23 cellular contexts compared by ENCODE assay signal in the genomic region with DNA sequence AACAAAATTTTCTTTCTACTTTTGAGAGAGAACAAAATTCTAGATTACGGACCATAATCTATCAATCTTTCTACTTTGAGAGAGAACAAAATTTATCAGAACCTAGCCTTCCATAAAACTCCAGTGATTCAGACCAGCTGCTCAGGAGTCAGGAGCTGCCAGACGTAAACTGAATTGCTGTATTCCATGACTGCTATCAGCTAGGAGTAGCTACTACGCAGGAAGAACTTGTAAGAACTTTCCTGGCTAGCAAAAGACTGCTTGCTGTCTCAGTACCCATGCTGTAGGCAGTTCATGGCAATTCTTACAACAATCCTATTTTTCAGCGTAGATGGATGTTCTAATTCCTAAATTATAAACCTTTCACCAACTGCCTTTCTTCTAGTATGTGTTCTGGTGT.
DNase-seq lines count a peak whose midpoint lies in the region; ATAC-seq and TF ChIP-seq lines count a peak whose summit lies in the region.
"Had no signal": no experiment of that assay in that cellular context is flagged by ENCODE, and none has a peak within 500 bp of the region (broad histone marks: within the 10 kb centered on the region; RNA-seq: fewer than 3 reads in every experiment).

No MANE protein-coding gene starts in this region.

- H3K9me3 ChIP-seq in heart left ventricle: no peaks in the 10 kb centered on the region
- H3K9me3 ChIP-seq in trophoblast cell (ENCODE audit: insufficient read depth, low read depth, low read length): no peaks in the 10 kb centered on the region
- no peaks in the 10 kb centered on the region for H3K9me3 ChIP-seq in thymus (ENCODE audit: control insufficient read depth)
- H3K9me3 ChIP-seq in WERI-Rb-1 (ENCODE audit: severe bottlenecking): no peaks in the 10 kb centered on the region
- H3K9me3 ChIP-seq: BLaER1 treated with 17β-estradiol and CSF1 and Interleukin-3, amounts not matched to agents 10 nM and 100 nM; Caco-2; SJCRH30 had no signal

- H3K4me1 ChIP-seq in heart left ventricle (peaks cover 0 to 61% (median 25%) of the 10 kb centered on the region in 12 donors), trophoblast cell (ENCODE audit: control insufficient read depth in 1 of 2, insufficient read depth in 2 of 2, low read length in 2 of 2) (peaks cover 2% of the 10 kb centered on the region in 2 experiments), thymus (ENCODE audit: control insufficient read depth, insufficient read depth, low read length) (no peaks in the 10 kb centered on the region)
- H3K4me1 ChIP-seq: Caco-2 had no signal

- no peak overlapping the region for H2AFZ ChIP-seq in trophoblast cell (ENCODE audit: insufficient read depth, low read length, poor library complexity)

- H3K9ac ChIP-seq in trophoblast cell (ENCODE audit: low read length): no peak overlapping the region
- H3K9ac ChIP-seq: BLaER1 treated with 17β-estradiol and CSF1 and Interleukin-3, amounts not matched to agents 10 nM and 100 nM had no signal

- H3K27ac ChIP-seq in heart left ventricle: peak overlapping the region in 1 of 12 donors; percentile 4
- no peak overlapping the region for H3K27ac ChIP-seq in trophoblast cell (ENCODE audit: low read depth, low read length)
- peak overlapping the region; percentile 5 for H3K27ac ChIP-seq in thymus (ENCODE audit: low read depth)
- no peak overlapping the region for H3K27ac ChIP-seq in WERI-Rb-1
- H3K27ac ChIP-seq: BLaER1 treated with 17β-estradiol and CSF1 and Interleukin-3, amounts not matched to agents 10 nM and 100 nM; SJCRH30 had no signal

- H3K79me2 ChIP-seq in trophoblast cell (ENCODE audit: control insufficient read depth, insufficient read depth, low read length, poor library complexity): peaks cover 7% of the 10 kb centered on the region

- no peak overlapping the region for H2BK120ac ChIP-seq in trophoblast cell (ENCODE audit: insufficient read depth, low read length, poor library complexity)

- H3K4me3 ChIP-seq in heart left ventricle (no peak overlapping the region), trophoblast cell (ENCODE audit: low read depth, low read length) (no peak overlapping the region), thymus (ENCODE audit: low read length) (no peak overlapping the region), WERI-Rb-1 (ENCODE audit: low read depth, low read length) (no peak overlapping the region)
- H3K4me3 ChIP-seq: BLaER1 treated with 17β-estradiol and CSF1 and Interleukin-3, amounts not matched to agents 10 nM and 100 nM; SJCRH30 had no signal

- no peak overlapping the region for H4K12ac ChIP-seq in trophoblast cell (ENCODE audit: low read depth, low read length)

- no peak for TF ChIP-seq CTCF in heart left ventricle (IDR thresholded peaks at IDR 0.05)
- no peak for TF ChIP-seq CTCF in WERI-Rb-1 (IDR thresholded peaks at IDR 0.05; ENCODE audit: low read depth, low read length)

- H3K4me2 ChIP-seq in trophoblast cell (ENCODE audit: low read length): no peak overlapping the region
- H3K4me2 ChIP-seq: BLaER1 treated with 17β-estradiol and CSF1 and Interleukin-3, amounts not matched to agents 10 nM and 100 nM had no signal

- no peak overlapping the region for H2AK5ac ChIP-seq in trophoblast cell (ENCODE audit: low read length)

- H3K36me3 ChIP-seq in heart left ventricle (peaks cover 0 to 5% (median 0%) of the 10 kb centered on the region in 9 donors), trophoblast cell (ENCODE audit: control insufficient read depth in 1 of 2, insufficient read depth in 2 of 2, low read length in 2 of 2) (no peaks in the 10 kb centered on the region), thymus (ENCODE audit: control insufficient read depth, insufficient read depth) (peaks cover 5% of the 10 kb centered on the region), WERI-Rb-1 (no peaks in the 10 kb centered on the region)
- H3K36me3 ChIP-seq: SJCRH30 had no signal

- no peak overlapping the region for H3K18ac ChIP-seq in trophoblast cell (ENCODE audit: low read length)

- no peaks in the 10 kb centered on the region for H3K27me3 ChIP-seq in heart left ventricle
- no peaks in the 10 kb centered on the region for H3K27me3 ChIP-seq in trophoblast cell (ENCODE audit: insufficient read depth, low read length)
- no peaks in the 10 kb centered on the region for H3K27me3 ChIP-seq in thymus (ENCODE audit: control insufficient read depth, insufficient read depth)
- H3K27me3 ChIP-seq in WERI-Rb-1 (ENCODE audit: insufficient read depth, low read depth, severe bottlenecking): no peaks in the 10 kb centered on the region
- H3K27me3 ChIP-seq: BLaER1 treated with 17β-estradiol and CSF1 and Interleukin-3, amounts not matched to agents 10 nM and 100 nM; SJCRH30 had no signal

- H3K14ac ChIP-seq in trophoblast cell (ENCODE audit: low read length): no peak overlapping the region

- no peak for DNase-seq in Right ventricle myocardium inferior (ENCODE audit: missing footprints)
- no peak for DNase-seq in cardiac septum (ENCODE audit: low spot score)
- DNase-seq in heart left ventricle: no peak
- no peak for DNase-seq in trophoblast cell
- no peak for DNase-seq in WERI-Rb-1
- DNase-seq in left colon: no peak
- no peak for DNase-seq in NCI-H345 (lab: John Stamatoyannopoulos, UW)
- DNase-seq: 8988T; Caco-2; CD4-positive, alpha-beta memory T cell; DMS153; IMR-90; NCI-H1105; NCI-H146; NCI-H2029; NCI-H2227 treated with DMSO at 0.1 percent for 48 hours; NCI-H510A treated with DMSO at 0.1 percent for 48 hours; NCI-H748 treated with DMSO at 0.1 percent for 48 hours; NK-92 treated with Interleukin-12 subunit alpha and Interleukin-12 subunit beta, amount 100 ng/mL, for 24 hours; SJCRH30 had no signal

- no peak overlapping the region for H4K91ac ChIP-seq in trophoblast cell (ENCODE audit: low read depth, low read length)

- no peak overlapping the region for H3K23ac ChIP-seq in trophoblast cell (ENCODE audit: low read length)

- intact Hi-C loops in Right ventricle myocardium inferior (cut with DNase I) (no loop called here), cardiac septum (cut with DNase I) (no loop called here), heart left ventricle (cut with DNase I) (no loop called here), left colon (cut with DNase I, micrococcal nuclease) (no loop called here)

- ATAC-seq in Right ventricle myocardium inferior (peak; percentile 82), heart left ventricle (peak in 3 of 4 donors; percentile 41 to 72 (median 52)), left colon (no peak)
- ATAC-seq: Panc1 had no signal

- no peak for TF ChIP-seq POLR2A in heart left ventricle (IDR thresholded peaks at IDR 0.05)

- H3K4ac ChIP-seq in trophoblast cell (ENCODE audit: low read depth, low read length): peak overlapping the region; percentile 86

- no peak overlapping the region for H4K8ac ChIP-seq in trophoblast cell (ENCODE audit: low read depth, low read length)

- no peaks in the 10 kb centered on the region for H3K79me1 ChIP-seq in trophoblast cell (ENCODE audit: low read length)

- 75 to 83% (median 79%) methylated on average over 4 of the region's 4 CpGs for WGBS in heart left ventricle, 4 donors
- WGBS in trophoblast cell (ENCODE audit: extremely low coverage, insufficient coverage, insufficient read length): no CpG with 5 or more reads among the region's 4 CpGs
- 98% methylated on average over 4 of the region's 4 CpGs for WGBS in thymus

- no peak overlapping the region for H2BK5ac ChIP-seq in trophoblast cell (ENCODE audit: low read depth, low read length, poor library complexity)

- no peak overlapping the region for H2BK12ac ChIP-seq in trophoblast cell (ENCODE audit: low read length)
